ENCODE assay signal across 12 cellular contexts in the genomic region with DNA sequence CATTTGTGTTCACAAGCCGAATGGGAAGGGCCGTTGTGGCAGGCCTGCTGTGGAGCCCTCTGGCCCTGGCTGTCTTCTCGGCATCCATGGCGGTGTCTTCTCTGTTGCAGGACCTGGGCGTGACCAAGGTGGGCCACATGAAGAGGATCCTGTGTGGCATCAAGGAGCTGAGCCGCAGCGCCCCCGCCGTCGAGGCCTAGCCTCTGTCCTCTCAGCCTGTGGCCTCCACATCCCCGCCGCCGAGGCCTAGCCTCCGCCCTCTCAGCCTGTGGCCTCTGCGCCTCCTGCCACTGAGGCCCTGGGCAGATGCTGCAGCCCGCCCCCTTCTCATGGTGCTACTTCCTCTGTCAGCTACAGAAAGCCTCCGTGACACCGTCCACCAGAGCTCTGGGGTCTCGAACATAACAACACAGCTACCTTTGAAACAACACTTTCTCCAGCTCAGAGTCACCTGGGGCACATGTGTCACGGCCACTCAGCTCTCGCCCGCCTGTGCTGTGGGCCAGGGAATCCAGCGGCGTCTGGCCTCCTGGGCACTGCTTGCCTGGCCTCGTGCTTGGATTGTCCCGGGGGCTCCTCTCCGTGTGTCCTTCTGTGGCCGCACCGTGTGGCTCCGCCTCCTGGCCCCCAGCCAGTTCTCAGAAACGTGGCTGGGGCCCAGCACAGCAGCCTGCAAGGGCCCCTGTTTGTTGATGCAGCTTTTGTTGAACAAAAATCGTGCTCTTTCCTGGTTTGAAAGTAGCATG.
DNase-seq lines count a peak whose midpoint lies in the region; ATAC-seq and TF ChIP-seq lines count a peak whose summit lies in the region.
"Had no signal": no experiment of that assay in that cellular context is flagged by ENCODE, and none has a peak within 500 bp of the region (broad histone marks: within the 10 kb centered on the region; RNA-seq: fewer than 3 reads in every experiment).

No MANE protein-coding gene starts in this region.

- H3K4me1 ChIP-seq in urinary bladder (ENCODE audit: insufficient read depth): no peaks in the 10 kb centered on the region

- no peak overlapping the region for H3K4me3 Mint-ChIP-seq in activated T-cell treated with anti-CD3 and anti-CD28 coated beads, Interleukin-2, amount 50 U/mL, for 72 hours
- H3K4me3 Mint-ChIP-seq in neural crest cell: no peak overlapping the region

- DNase-seq in activated T-cell treated with anti-CD3 and anti-CD28 coated beads, Interleukin-2, amount 50 U/mL, for 72 hours: no peak
- DNase-seq in activated T-cell treated with anti-CD3 and anti-CD28 coated beads for 4 hours (no peak), Right ventricle myocardium inferior (ENCODE audit: missing footprints) (no peak), neural crest cell (ENCODE audit: low read depth, low spot score) (no peak), retina (no peak), NCI-H526 (lab: John Stamatoyannopoulos, UW) (no peak)
- DNase-seq: activated CD4-positive, alpha-beta T cell treated with anti-CD3 and anti-CD28 coated beads for 48 hours; NCI-H748 treated with DMSO at 0.1 percent for 48 hours; stimulated activated CD4-positive, alpha-beta T cell treated with anti-CD3 and anti-CD28 coated beads, Interleukin-15, amount 100 ng/mL, for 24 hours had no signal

- peak overlapping the region; percentile 33 for H3K27ac ChIP-seq in urinary bladder (ENCODE audit: low read depth)
- H3K27ac ChIP-seq: KMS-11 had no signal

- WGBS in urinary bladder: 73% methylated on average over 32 of the region's 32 CpGs

- no peak for ATAC-seq in activated T-cell treated with anti-CD3 and anti-CD28 coated beads, Interleukin-2, amount 50 U/mL, for 72 hours (replicated peaks in 1 of 2)
- ATAC-seq in Right ventricle myocardium inferior (peak; percentile 67), GM19455 (IDR thresholded peaks at IDR 0.05; ENCODE audit: unreplicated experiment) (no peak)

- peak overlapping the region; percentile 55 for H3K27ac Mint-ChIP-seq in activated T-cell treated with anti-CD3 and anti-CD28 coated beads, Interleukin-2, amount 50 U/mL, for 72 hours
- peak overlapping the region; percentile 43 for H3K27ac Mint-ChIP-seq in neural crest cell (ENCODE audit: unreplicated experiment)

- no peaks in the 10 kb centered on the region for H3K36me3 ChIP-seq in urinary bladder (ENCODE audit: insufficient read depth)

- peaks cover 7 to 15% of the 10 kb centered on the region in 2 donors for H3K36me3 Mint-ChIP-seq in activated T-cell treated with anti-CD3 and anti-CD28 coated beads, Interleukin-2, amount 50 U/mL, for 72 hours (ENCODE audit: insufficient read depth in 2 of 2)
- peaks cover 8% of the 10 kb centered on the region for H3K36me3 Mint-ChIP-seq in neural crest cell (ENCODE audit: low read depth)

- H3K9me3 Mint-ChIP-seq in activated T-cell treated with anti-CD3 and anti-CD28 coated beads, Interleukin-2, amount 50 U/mL, for 72 hours: no peaks in the 10 kb centered on the region
- no peaks in the 10 kb centered on the region for H3K9me3 Mint-ChIP-seq in neural crest cell

- intact Hi-C loops in Right ventricle myocardium inferior (cut with DNase I): no loop called here

- no peak for TF ChIP-seq CTCF in neural crest cell (conservative IDR thresholded peaks at IDR 0.05)

- no peak overlapping the region for H3K4me3 ChIP-seq in urinary bladder (ENCODE audit: low read depth, low read length)

- H3K4me1 Mint-ChIP-seq in activated T-cell treated with anti-CD3 and anti-CD28 coated beads, Interleukin-2, amount 50 U/mL, for 72 hours (ENCODE audit: low read depth): no peaks in the 10 kb centered on the region
- no peaks in the 10 kb centered on the region for H3K4me1 Mint-ChIP-seq in neural crest cell

- no peaks in the 10 kb centered on the region for H3K27me3 Mint-ChIP-seq in activated T-cell treated with anti-CD3 and anti-CD28 coated beads, Interleukin-2, amount 50 U/mL, for 72 hours (ENCODE audit: low read depth)
- H3K27me3 Mint-ChIP-seq in neural crest cell (ENCODE audit: low read depth): no peaks in the 10 kb centered on the region
